In the genomic region with DNA sequence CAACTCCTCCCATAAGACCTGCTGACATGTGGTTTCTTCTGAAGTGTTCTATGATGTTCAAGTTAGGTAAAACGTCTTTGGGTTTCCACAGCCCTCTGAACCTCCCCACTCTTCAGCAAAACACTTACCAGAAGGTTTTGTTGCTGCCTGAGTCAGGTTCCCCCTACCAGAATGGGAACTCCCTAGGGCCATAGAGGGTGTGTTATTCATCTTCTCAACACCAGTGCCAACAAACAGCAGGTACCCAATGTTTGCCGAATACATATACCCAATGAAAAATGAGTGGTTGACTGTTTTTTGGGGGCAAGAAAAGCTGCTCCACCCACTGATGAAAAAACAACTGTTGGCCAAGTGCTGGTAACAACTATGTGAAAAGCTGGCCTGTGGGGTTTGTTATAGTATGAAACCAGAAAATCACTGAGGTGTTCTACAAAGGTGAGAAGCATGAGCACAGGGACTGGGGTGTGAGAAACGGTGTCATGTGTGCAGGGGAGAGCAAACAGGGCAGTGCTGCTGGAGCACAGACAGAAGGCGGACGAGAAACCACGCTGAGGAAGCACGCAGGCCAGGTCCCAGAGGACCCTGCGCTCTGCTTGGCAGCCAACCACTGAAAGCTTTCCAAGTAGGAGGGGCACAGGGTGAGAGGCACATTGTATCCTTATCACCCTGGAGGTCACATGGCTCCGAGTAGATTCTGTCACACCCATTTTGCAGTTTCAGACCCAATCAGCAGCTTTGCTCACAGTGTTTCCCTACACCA, we compare ENCODE assay signal across 1 cellular context.
TF ChIP-seq lines count a peak whose summit lies in the region.

No MANE protein-coding gene starts in this region.

TF ChIP-seq in SK-N-SH, 30 proteins besides CTCF, POLR2A, EP300 and RAD21 (continued from another document):
- no peak for TF ChIP-seq GATA2 (CRISPR knock-in tag; IDR thresholded peaks at IDR 0.05)
- no peak for TF ChIP-seq FOSL2 (IDR thresholded peaks at IDR 0.05; ENCODE audit: borderline replicate concordance, low read depth)
- TF ChIP-seq RFX5 (IDR thresholded peaks at IDR 0.05; ENCODE audit: low read length): no peak
- TF ChIP-seq, protein P1, sequence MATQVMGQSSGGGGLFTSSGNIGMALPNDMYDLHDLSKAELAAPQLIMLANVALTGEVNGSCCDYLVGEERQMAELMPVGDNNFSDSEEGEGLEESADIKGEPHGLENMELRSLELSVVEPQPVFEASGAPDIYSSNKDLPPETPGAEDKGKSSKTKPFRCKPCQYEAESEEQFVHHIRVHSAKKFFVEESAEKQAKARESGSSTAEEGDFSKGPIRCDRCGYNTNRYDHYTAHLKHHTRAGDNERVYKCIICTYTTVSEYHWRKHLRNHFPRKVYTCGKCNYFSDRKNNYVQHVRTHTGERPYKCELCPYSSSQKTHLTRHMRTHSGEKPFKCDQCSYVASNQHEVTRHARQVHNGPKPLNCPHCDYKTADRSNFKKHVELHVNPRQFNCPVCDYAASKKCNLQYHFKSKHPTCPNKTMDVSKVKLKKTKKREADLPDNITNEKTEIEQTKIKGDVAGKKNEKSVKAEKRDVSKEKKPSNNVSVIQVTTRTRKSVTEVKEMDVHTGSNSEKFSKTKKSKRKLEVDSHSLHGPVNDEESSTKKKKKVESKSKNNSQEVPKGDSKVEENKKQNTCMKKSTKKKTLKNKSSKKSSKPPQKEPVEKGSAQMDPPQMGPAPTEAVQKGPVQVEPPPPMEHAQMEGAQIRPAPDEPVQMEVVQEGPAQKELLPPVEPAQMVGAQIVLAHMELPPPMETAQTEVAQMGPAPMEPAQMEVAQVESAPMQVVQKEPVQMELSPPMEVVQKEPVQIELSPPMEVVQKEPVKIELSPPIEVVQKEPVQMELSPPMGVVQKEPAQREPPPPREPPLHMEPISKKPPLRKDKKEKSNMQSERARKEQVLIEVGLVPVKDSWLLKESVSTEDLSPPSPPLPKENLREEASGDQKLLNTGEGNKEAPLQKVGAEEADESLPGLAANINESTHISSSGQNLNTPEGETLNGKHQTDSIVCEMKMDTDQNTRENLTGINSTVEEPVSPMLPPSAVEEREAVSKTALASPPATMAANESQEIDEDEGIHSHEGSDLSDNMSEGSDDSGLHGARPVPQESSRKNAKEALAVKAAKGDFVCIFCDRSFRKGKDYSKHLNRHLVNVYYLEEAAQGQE (IDR thresholded peaks at IDR 0.05; ENCODE audit: low read depth, low read length): no peak
- TF ChIP-seq, protein P2, sequence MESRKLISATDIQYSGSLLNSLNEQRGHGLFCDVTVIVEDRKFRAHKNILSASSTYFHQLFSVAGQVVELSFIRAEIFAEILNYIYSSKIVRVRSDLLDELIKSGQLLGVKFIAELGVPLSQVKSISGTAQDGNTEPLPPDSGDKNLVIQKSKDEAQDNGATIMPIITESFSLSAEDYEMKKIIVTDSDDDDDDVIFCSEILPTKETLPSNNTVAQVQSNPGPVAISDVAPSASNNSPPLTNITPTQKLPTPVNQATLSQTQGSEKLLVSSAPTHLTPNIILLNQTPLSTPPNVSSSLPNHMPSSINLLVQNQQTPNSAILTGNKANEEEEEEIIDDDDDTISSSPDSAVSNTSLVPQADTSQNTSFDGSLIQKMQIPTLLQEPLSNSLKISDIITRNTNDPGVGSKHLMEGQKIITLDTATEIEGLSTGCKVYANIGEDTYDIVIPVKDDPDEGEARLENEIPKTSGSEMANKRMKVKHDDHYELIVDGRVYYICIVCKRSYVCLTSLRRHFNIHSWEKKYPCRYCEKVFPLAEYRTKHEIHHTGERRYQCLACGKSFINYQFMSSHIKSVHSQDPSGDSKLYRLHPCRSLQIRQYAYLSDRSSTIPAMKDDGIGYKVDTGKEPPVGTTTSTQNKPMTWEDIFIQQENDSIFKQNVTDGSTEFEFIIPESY (IDR thresholded peaks at IDR 0.05; ENCODE audit: borderline replicate concordance, low read depth): no peak
- TF ChIP-seq FOXM1 (IDR thresholded peaks at IDR 0.05; ENCODE audit: low read depth): no peak
- no peak for TF ChIP-seq CHD2 (IDR thresholded peaks at IDR 0.05; ENCODE audit: low read length, partially characterized antibody)
- no peak for TF ChIP-seq FOXJ3 (CRISPR knock-in tag; IDR thresholded peaks at IDR 0.05)
- no peak for TF ChIP-seq SIN3A (IDR thresholded peaks at IDR 0.05; ENCODE audit: borderline replicate concordance, low read depth, low read length)
- TF ChIP-seq, protein P3, sequence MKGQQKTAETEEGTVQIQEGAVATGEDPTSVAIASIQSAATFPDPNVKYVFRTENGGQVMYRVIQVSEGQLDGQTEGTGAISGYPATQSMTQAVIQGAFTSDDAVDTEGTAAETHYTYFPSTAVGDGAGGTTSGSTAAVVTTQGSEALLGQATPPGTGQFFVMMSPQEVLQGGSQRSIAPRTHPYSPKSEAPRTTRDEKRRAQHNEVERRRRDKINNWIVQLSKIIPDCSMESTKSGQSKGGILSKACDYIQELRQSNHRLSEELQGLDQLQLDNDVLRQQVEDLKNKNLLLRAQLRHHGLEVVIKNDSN (IDR thresholded peaks at IDR 0.05; ENCODE audit: borderline replicate concordance, low read depth): no peak
- no peak for TF ChIP-seq RXRA (IDR thresholded peaks at IDR 0.05; ENCODE audit: borderline replicate concordance, low read depth)
TF ChIP-seq in SK-N-SH: peak in this region for 0.
